ENCODE assay signal across 32 cellular contexts in the genomic region with DNA sequence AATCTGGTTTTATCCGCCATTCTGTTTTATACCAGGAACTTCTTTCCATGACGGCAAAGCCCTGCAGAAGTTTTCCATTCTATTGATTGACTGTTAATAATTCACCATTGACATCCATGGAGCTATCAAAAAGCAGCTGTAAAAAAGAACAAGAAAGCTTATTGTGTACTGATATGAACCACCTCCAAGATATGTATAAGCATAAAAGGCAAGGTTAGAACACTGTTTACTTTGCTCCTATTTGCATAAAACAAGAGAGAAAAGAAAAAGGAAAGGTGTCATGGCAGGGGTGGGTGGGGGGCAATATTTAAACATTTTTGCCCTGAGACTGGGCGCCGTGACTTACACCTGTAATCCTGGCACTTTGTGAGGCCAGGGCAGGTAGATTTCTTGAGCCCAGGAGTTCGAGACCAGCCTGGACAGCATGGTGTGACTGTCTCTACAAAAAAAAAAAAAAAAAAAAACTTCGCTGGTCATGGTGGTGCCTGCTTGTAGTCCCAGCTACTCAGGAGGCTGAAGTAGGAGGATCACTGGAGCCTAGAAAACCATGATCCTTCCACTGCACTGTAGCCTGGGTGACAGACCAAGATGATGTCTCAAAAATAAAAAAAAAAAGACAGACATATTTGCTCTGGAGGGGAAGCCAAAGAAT. TPM values are rescaled to one million over a fixed set of nuclear protein-coding genes. Genes with fewer than 3 reads are reported as not detected.
"Had no signal": no experiment of that assay in that cellular context is flagged by ENCODE, and none has a peak within 500 bp of the region (broad histone marks: within the 10 kb centered on the region; RNA-seq: fewer than 3 reads in every experiment).

No MANE protein-coding gene starts in this region.

- H3K9me3 Mint-ChIP-seq: activated CD4-positive, alpha-beta memory T cell treated with anti-CD3 and anti-CD28 coated beads, Interleukin-2, amount 10 ng/mL, durations not matched to agents 7 days and 5 days; activated CD4-positive, alpha-beta T cell treated with anti-CD3 and anti-CD28 coated beads, Interleukin-2, amount 10 ng/mL, durations not matched to agents 7 days and 5 days; activated naive CD4-positive, alpha-beta T cell treated with anti-CD3 and anti-CD28 coated beads, Interleukin-2, amount 10 ng/mL, durations not matched to agents 7 days and 5 days; activated T-cell treated with anti-CD3 and anti-CD28 coated beads, Interleukin-2, amount 50 U/mL, for 24 hours; central memory CD8-positive, alpha-beta T cell; nephron progenitor cell had no signal

- DNase-seq: activated CD4-positive, alpha-beta memory T cell treated with anti-CD3 and anti-CD28 coated beads, Interleukin-2, amount 10 ng/mL, durations not matched to agents 7 days and 5 days; activated CD4-positive, alpha-beta T cell treated with anti-CD3 and anti-CD28 coated beads for 1 hour; activated CD4-positive, alpha-beta T cell treated with anti-CD3 and anti-CD28 coated beads, Interleukin-2, amount 10 ng/mL, durations not matched to agents 7 days and 5 days; activated CD8-positive, alpha-beta memory T cell treated with anti-CD3 and anti-CD28 coated beads, Interleukin-2, amount 50 U/mL, for 48 hours; activated gamma-delta T cell; activated naive CD4-positive, alpha-beta T cell treated with anti-CD3 and anti-CD28 coated beads, Interleukin-2, amount 10 ng/mL, durations not matched to agents 7 days and 5 days; activated T-cell treated with anti-CD3 and anti-CD28 coated beads, Interleukin-2, amount 50 U/mL, for 24 hours; amygdala; dorsolateral prefrontal cortex; effector memory CD8-positive, alpha-beta T cell; erythroblast; gastrocnemius medialis; glutamatergic neuron; kidney; lower lobe of right lung; mesenchymal stem cell; naive B cell; nephron progenitor cell; retina; sigmoid colon; stimulated activated CD4-positive, alpha-beta T cell treated with anti-CD3 and anti-CD28 coated beads, Interleukin-1b, Interleukin-23, amount 100 ng/mL, for 48 hours; stimulated activated naive CD4-positive, alpha-beta T cell; T-helper 2 cell; testis; trophoblast cell had no signal

- H3K4me3 ChIP-seq: breast epithelium, dorsolateral prefrontal cortex, gastrocnemius medialis, lower lobe of right lung, prostate gland, sigmoid colon, smooth muscle cell, testis had no signal

- ATAC-seq: effector memory CD8-positive, alpha-beta T cell; gastrocnemius medialis; lower lobe of right lung; WTC11 had no signal

- H3K4me3 Mint-ChIP-seq: activated CD4-positive, alpha-beta memory T cell treated with anti-CD3 and anti-CD28 coated beads, Interleukin-2, amount 10 ng/mL, durations not matched to agents 7 days and 5 days; activated CD4-positive, alpha-beta T cell treated with anti-CD3 and anti-CD28 coated beads, Interleukin-2, amount 10 ng/mL, durations not matched to agents 7 days and 5 days; activated naive CD4-positive, alpha-beta T cell treated with anti-CD3 and anti-CD28 coated beads, Interleukin-2, amount 10 ng/mL, durations not matched to agents 7 days and 5 days; activated T-cell treated with anti-CD3 and anti-CD28 coated beads, Interleukin-2, amount 50 U/mL, for 24 hours; central memory CD8-positive, alpha-beta T cell; effector memory CD8-positive, alpha-beta T cell; naive B cell; nephron progenitor cell; WTC11 had no signal

- H3K36me3 ChIP-seq: breast epithelium, gastrocnemius medialis, lower lobe of right lung, neutrophil, prostate gland, sigmoid colon had no signal

- H3K4me1 Mint-ChIP-seq: activated CD4-positive, alpha-beta memory T cell treated with anti-CD3 and anti-CD28 coated beads, Interleukin-2, amount 10 ng/mL, durations not matched to agents 7 days and 5 days; activated CD4-positive, alpha-beta T cell treated with anti-CD3 and anti-CD28 coated beads, Interleukin-2, amount 10 ng/mL, durations not matched to agents 7 days and 5 days; activated naive CD4-positive, alpha-beta T cell treated with anti-CD3 and anti-CD28 coated beads, Interleukin-2, amount 10 ng/mL, durations not matched to agents 7 days and 5 days; central memory CD8-positive, alpha-beta T cell; naive B cell; nephron progenitor cell; WTC11 had no signal

- H3K9me3 ChIP-seq: breast epithelium, gastrocnemius medialis, lower lobe of right lung, neutrophil, prostate gland, sigmoid colon, testis had no signal

- H3K27me3 ChIP-seq: gastrocnemius medialis, sigmoid colon, testis had no signal

- H3K27ac Mint-ChIP-seq: activated CD4-positive, alpha-beta memory T cell treated with anti-CD3 and anti-CD28 coated beads, Interleukin-2, amount 10 ng/mL, durations not matched to agents 7 days and 5 days; activated CD4-positive, alpha-beta T cell treated with anti-CD3 and anti-CD28 coated beads, Interleukin-2, amount 10 ng/mL, durations not matched to agents 7 days and 5 days; activated naive CD4-positive, alpha-beta T cell treated with anti-CD3 and anti-CD28 coated beads, Interleukin-2, amount 10 ng/mL, durations not matched to agents 7 days and 5 days; activated T-cell treated with anti-CD3 and anti-CD28 coated beads, Interleukin-2, amount 50 U/mL, for 24 hours; effector memory CD8-positive, alpha-beta T cell; naive B cell; nephron progenitor cell; WTC11 had no signal

- H3K36me3 Mint-ChIP-seq: activated naive CD4-positive, alpha-beta T cell treated with anti-CD3 and anti-CD28 coated beads, Interleukin-2, amount 10 ng/mL, durations not matched to agents 7 days and 5 days had no signal

- H3K27ac ChIP-seq: breast epithelium, dorsolateral prefrontal cortex, gastrocnemius medialis, lower lobe of right lung, neutrophil, prostate gland, sigmoid colon, testis had no signal

- H3K4me1 ChIP-seq: breast epithelium, gastrocnemius medialis, lower lobe of right lung, prostate gland, sigmoid colon, testis had no signal

RNA-seq across cellular contexts. Expression of a gene that starts 52.5 kb away (rescaled TPM):
- total RNA-seq: activated CD4-positive, alpha-beta memory T cell treated with anti-CD3 and anti-CD28 coated beads, Interleukin-2, amount 10 ng/mL, durations not matched to agents 7 days and 5 days; activated CD4-positive, alpha-beta T cell treated with anti-CD3 and anti-CD28 coated beads, Interleukin-2, amount 10 ng/mL, durations not matched to agents 7 days and 5 days; breast epithelium; gastrocnemius medialis; kidney; lower lobe of right lung; osteocyte; prostate gland; sigmoid colon; smooth muscle cell; testis had no signal
